1 cellular context compared by ENCODE assay signal in genomic region chr19:56554272-56554869, GRCh38.
TF ChIP-seq lines count a peak whose summit lies in the region.

No MANE protein-coding gene starts in this region.

TF ChIP-seq in H1, 55 proteins besides CTCF, POLR2A, EP300 and RAD21:
- TF ChIP-seq CBX5 (IDR thresholded peaks at IDR 0.05; ENCODE audit: low read depth, low read length) (no peak), ZNF274 (IDR thresholded peaks at IDR 0.05; ENCODE audit: borderline replicate concordance, extremely low read depth, low read length) (peak; percentile 64; the same call in 1 of the 2 replicates), KDM1A (IDR thresholded peaks at IDR 0.05; ENCODE audit: borderline replicate concordance, low read length) (no peak), JUND (IDR thresholded peaks at IDR 0.05; ENCODE audit: low read length) (no peak)
